In genomic region chr4:40256329-40256728, GRCh38 we compare ENCODE assay signal across 14 cellular contexts. TPM values are rescaled to one million over a fixed set of nuclear protein-coding genes. Genes with fewer than 3 reads are reported as not detected.
A peak's percentile ranks its signal among the peaks of the same experiment; 100 is the strongest.
DNase-seq lines count a peak whose midpoint lies in the region; ATAC-seq, FAIRE-seq and TF ChIP-seq lines count a peak whose summit lies in the region.
"Had no signal": no experiment of that assay in that cellular context is flagged by ENCODE, and none has a peak within 500 bp of the region (broad histone marks: within the 10 kb centered on the region; RNA-seq: fewer than 3 reads in every experiment).

No MANE protein-coding gene starts in this region.

- no peak for ATAC-seq in A549
- ATAC-seq in GM23338 = no peak
- ATAC-seq in activated CD8-positive, alpha-beta T cell treated with anti-CD3 and anti-CD28 coated beads for 36 hours = no peak
- ATAC-seq in foreskin keratinocyte = peak; percentile 56
- ATAC-seq in sciatic nerve = no peak

- no peaks in the 10 kb centered on the region for H3F3A ChIP-seq in GM23338 (replicated peaks; ENCODE audit: low read depth)

- WGBS in A549 (ENCODE audit: missing lambda C conversion rate) = 5% methylated on average over 2 of the region's 5 CpGs

- H3K4me3 ChIP-seq in A549 (no peak overlapping the region), GM23338 (no peak overlapping the region)
- H3K4me3 ChIP-seq: neural progenitor cell had no signal

- H3K27ac ChIP-seq in A549 (peak overlapping the region; percentile 89 to 92), GM23338 (ENCODE audit: low read depth) (no peak overlapping the region), foreskin keratinocyte (peak overlapping the region; percentile 84)
- H3K27ac ChIP-seq: neural progenitor cell had no signal

- POLR2A ChIA-PET in A549 (lab: Yijun Ruan, JAX) = interaction anchor here (1.5 kb wide), 1 partner anchor 200 kb away, joined by 4 read pairs; the partner anchor contains the start of gene N4BP2
- POLR2A ChIA-PET in activated CD8-positive, alpha-beta T cell treated with anti-CD3 and anti-CD28 coated beads for 36 hours (lab: Charles Lee) = interaction anchor here (0.7 to 5.1 kb wide), 12 partner anchors 9 to 200 kb away, joined by 3 to 24 read pairs (median 4); partner anchors contain the start of gene N4BP2

- H3K4me2 ChIP-seq in A549 (peak overlapping the region; percentile 70), GM23338 (no peak overlapping the region)
- H3K4me2 ChIP-seq: neural progenitor cell had no signal

- H3K27me3 ChIP-seq in GM23338 (ENCODE audit: insufficient read depth) = no peaks in the 10 kb centered on the region
- H3K27me3 ChIP-seq in foreskin keratinocyte = no peaks in the 10 kb centered on the region
- H3K27me3 ChIP-seq: neural progenitor cell had no signal

- intact Hi-C loops in activated CD8-positive, alpha-beta T cell treated with anti-CD3 and anti-CD28 coated beads for 36 hours (cut with micrococcal nuclease) = no loop called here
- intact Hi-C loops in sciatic nerve (cut with DNase I) = no loop called here

- TF ChIP-seq CTCF in A549 (IDR thresholded peaks at IDR 0.05) = no peak
- no peak for TF ChIP-seq CTCF in GM23338 (conservative IDR thresholded peaks at IDR 0.05; ENCODE audit: low read depth in 2 of 2)
- TF ChIP-seq CTCF in activated CD8-positive, alpha-beta T cell treated with anti-CD3 and anti-CD28 coated beads for 36 hours (IDR thresholded peaks at IDR 0.05) = no peak
- TF ChIP-seq CTCF in foreskin keratinocyte (conservative IDR thresholded peaks at IDR 0.05) = no peak
- TF ChIP-seq CTCF in chondrocyte (IDR thresholded peaks at IDR 0.05) = no peak

- peaks cover 1% of the 10 kb centered on the region; the same call in 1 of the 3 replicates for H3K9me3 Mint-ChIP-seq in GM23338
- H3K9me3 Mint-ChIP-seq in activated CD8-positive, alpha-beta T cell treated with anti-CD3 and anti-CD28 coated beads for 36 hours = no peaks in the 10 kb centered on the region
- H3K9me3 Mint-ChIP-seq in chondrocyte (ENCODE audit: low read depth) = peaks cover 2% of the 10 kb centered on the region

- H3K79me2 ChIP-seq in GM23338 (replicated peaks; ENCODE audit: insufficient read depth) = no peaks in the 10 kb centered on the region

- TF ChIP-seq POLR2A in A549 (IDR thresholded peaks at IDR 0.05; ENCODE audit: low read length) = no peak

- no peak for FAIRE-seq in A549 (lab: Jason Lieb, UNC)

- no peak for TF ChIP-seq EP300 in A549 (IDR thresholded peaks at IDR 0.05)

- TF ChIP-seq RAD21 in A549 (conservative IDR thresholded peaks at IDR 0.05 in 1 of 2, IDR thresholded peaks at IDR 0.05 in 1 of 2) = no peak

- no peaks in the 10 kb centered on the region for H3K9me3 ChIP-seq in A549

- CTCF ChIA-PET in A549 (lab: Yijun Ruan, JAX) = interaction anchor here (0.9 to 1.5 kb wide), 2 partner anchors 28 to 53 kb away, joined by 3 read pairs; no protein-coding TSS in a partner anchor
- CTCF ChIA-PET in activated CD8-positive, alpha-beta T cell treated with anti-CD3 and anti-CD28 coated beads for 36 hours (lab: Charles Lee) = interaction anchor here (0.7 to 1.3 kb wide), 7 partner anchors 9 to 61 kb away, joined by 3 to 5 read pairs (median 3); no protein-coding TSS in a partner anchor

- H3K4me1 ChIP-seq in A549 = peaks cover 57% of the 10 kb centered on the region
- 0 out of 2 replicates have a peak, but pooled peaks cover 5% of the 10 kb centered on the region for H3K4me1 ChIP-seq in GM23338 (ENCODE audit: insufficient read depth)
- H3K4me1 ChIP-seq in foreskin keratinocyte = peaks cover 43% of the 10 kb centered on the region

- peaks cover 18% of the 10 kb centered on the region; the same call in 2 of the 3 replicates for H3K4me1 Mint-ChIP-seq in GM23338
- peaks cover 77% of the 10 kb centered on the region for H3K4me1 Mint-ChIP-seq in activated CD8-positive, alpha-beta T cell treated with anti-CD3 and anti-CD28 coated beads for 36 hours (ENCODE audit: low read depth)
- H3K4me1 Mint-ChIP-seq in chondrocyte (ENCODE audit: low read depth) = peaks cover 17% of the 10 kb centered on the region

- no peak overlapping the region for H3K4me3 Mint-ChIP-seq in GM23338
- no peak overlapping the region for H3K4me3 Mint-ChIP-seq in activated CD8-positive, alpha-beta T cell treated with anti-CD3 and anti-CD28 coated beads for 36 hours
- no peak overlapping the region for H3K4me3 Mint-ChIP-seq in chondrocyte (ENCODE audit: unreplicated experiment)
- H3K4me3 Mint-ChIP-seq: neural progenitor cell had no signal

- H3K36me3 Mint-ChIP-seq in GM23338 (ENCODE audit: low read depth) (no peaks in the 10 kb centered on the region), chondrocyte (ENCODE audit: low read depth) (no peaks in the 10 kb centered on the region)
- peaks cover 2% of the 10 kb centered on the region for H3K36me3 Mint-ChIP-seq in activated CD8-positive, alpha-beta T cell treated with anti-CD3 and anti-CD28 coated beads for 36 hours (ENCODE audit: low read depth)
- H3K36me3 Mint-ChIP-seq: neural progenitor cell had no signal

- no peak overlapping the region for H3K27ac Mint-ChIP-seq in GM23338
- peak overlapping the region; percentile 82 for H3K27ac Mint-ChIP-seq in activated CD8-positive, alpha-beta T cell treated with anti-CD3 and anti-CD28 coated beads for 36 hours
- H3K27ac Mint-ChIP-seq in chondrocyte (ENCODE audit: unreplicated experiment) = no peak overlapping the region

- H4K20me1 ChIP-seq in GM23338 (replicated peaks; ENCODE audit: insufficient read depth) = no peaks in the 10 kb centered on the region

- DNase-seq in A549 (ENCODE audit: low read depth in 1 of 2, low spot score in 1 of 2) (no peak), GM23338 (ENCODE audit: low spot score) (no peak), foreskin keratinocyte (peak; percentile 84 to 93), hypothalamus (lab: John Stamatoyannopoulos, UW) (no peak), chondrocyte (ENCODE audit: low spot score) (no peak), sciatic nerve (ENCODE audit: low spot score) (no peak), NAMALWA (ENCODE audit: low spot score) (no peak)
- no peak for DNase-seq in activated CD8-positive, alpha-beta T cell treated with anti-CD3 and anti-CD28 coated beads for 36 hours
- DNase-seq: activated CD4-positive, alpha-beta T cell treated with anti-CD3 and anti-CD28 coated beads, Interleukin-2, amount 50 U/mL, for 48 hours; effector CD4-positive, alpha-beta T cell; glutamatergic neuron; NCI-H146 had no signal

- H2AFZ ChIP-seq in GM23338 = peak overlapping the region; percentile 76; the same call in 1 of the 2 replicates
- H2AFZ ChIP-seq: neural progenitor cell had no signal

- H3K27me3 Mint-ChIP-seq in GM23338 (ENCODE audit: insufficient read depth, low read depth, poor library complexity) (no peaks in the 10 kb centered on the region), chondrocyte (ENCODE audit: low read depth) (no peaks in the 10 kb centered on the region)
- no peaks in the 10 kb centered on the region for H3K27me3 Mint-ChIP-seq in activated CD8-positive, alpha-beta T cell treated with anti-CD3 and anti-CD28 coated beads for 36 hours

- H3K9me2 ChIP-seq in GM23338 (ENCODE audit: insufficient read depth) = no peaks in the 10 kb centered on the region

- no peaks in the 10 kb centered on the region for H3K36me3 ChIP-seq in GM23338 (ENCODE audit: insufficient read depth)
- H3K36me3 ChIP-seq: neural progenitor cell had no signal

TF ChIP-seq in A549, 52 proteins besides CTCF, POLR2A, EP300 and RAD21 (continues in another document):
- TF ChIP-seq TP53 (CRISPR knock-in tag; IDR thresholded peaks at IDR 0.05) (no peak), HDAC2 (IDR thresholded peaks at IDR 0.05) (no peak), ZFP36 (IDR thresholded peaks at IDR 0.05; ENCODE audit: borderline replicate concordance, partially characterized antibody) (no peak), KDM1A (IDR thresholded peaks at IDR 0.05; ENCODE audit: low read depth) (no peak), FOXS1 (CRISPR knock-in tag; IDR thresholded peaks at IDR 0.05) (no peak)
- TF ChIP-seq, protein P1, sequence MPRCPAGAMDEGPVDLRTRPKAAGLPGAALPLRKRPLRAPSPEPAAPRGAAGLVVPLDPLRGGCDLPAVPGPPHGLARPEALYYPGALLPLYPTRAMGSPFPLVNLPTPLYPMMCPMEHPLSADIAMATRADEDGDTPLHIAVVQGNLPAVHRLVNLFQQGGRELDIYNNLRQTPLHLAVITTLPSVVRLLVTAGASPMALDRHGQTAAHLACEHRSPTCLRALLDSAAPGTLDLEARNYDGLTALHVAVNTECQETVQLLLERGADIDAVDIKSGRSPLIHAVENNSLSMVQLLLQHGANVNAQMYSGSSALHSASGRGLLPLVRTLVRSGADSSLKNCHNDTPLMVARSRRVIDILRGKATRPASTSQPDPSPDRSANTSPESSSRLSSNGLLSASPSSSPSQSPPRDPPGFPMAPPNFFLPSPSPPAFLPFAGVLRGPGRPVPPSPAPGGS (IDR thresholded peaks at IDR 0.05) = no peak

TF ChIP-seq in GM23338, 12 proteins besides CTCF, POLR2A, EP300 and RAD21 (continues in another document):
- TF ChIP-seq NANOG (IDR thresholded peaks at IDR 0.05; ENCODE audit: borderline replicate concordance) = no peak
- no peak for TF ChIP-seq JUNB (IDR thresholded peaks at IDR 0.05; ENCODE audit: unreplicated experiment)
- TF ChIP-seq POLR2AphosphoS5 (IDR thresholded peaks at IDR 0.05; ENCODE audit: low read depth) = no peak

RNA-seq across cellular contexts. Expression of gene RHOH, which starts 59.5 kb away (rescaled TPM):
- polyA plus RNA-seq in A549 (2011; rRNA removed) (0.26 and 0.33 TPM in 2 replicates), A549 (2017; fragmentation: RNase III; extraction: RNeasy Plus Mini Kit Qiagen cat#74134 plus additional on column Dnase treatment) (0.07 to 0.08 TPM in 2 of 3 replicates, not detected in the other), GM23338 (2016; fragmentation: Nextera tagmentation; extraction: Ambion mirVana) (1.8 and 2.2 TPM in 2 replicates), foreskin keratinocyte (not detected in 2 replicates)
- 0.06 and 0.11 TPM in 2 replicates for polyA plus RNA-seq in A549 (2012; cell fraction: cytosol; rRNA removed)
- 0.17 and 0.34 TPM in 2 replicates for polyA plus RNA-seq in A549 (2012; cell fraction: nucleus; rRNA removed)
- polyA minus RNA-seq in A549 (2011; rRNA and poly(A)+ RNA removed) = 0.33 and 0.39 TPM in 2 replicates
- 2.7 and 3.7 TPM in 2 replicates for total RNA-seq in GM23338 (2014; rRNA removed; shearing (Covaris generic))
- total RNA-seq in activated CD8-positive, alpha-beta T cell treated with anti-CD3 and anti-CD28 coated beads for 36 hours = 100 to 1,000 TPM; 121 to 126 TPM
- total RNA-seq in foreskin keratinocyte (not detected in 2 replicates), chondrocyte (not detected in 3 replicates), sciatic nerve (2.5 TPM)
- polyA plus RNA-seq: BJ had no signal

Comparison
In these comparisons a context has a peak if more than half of its experiments do, and no peak if none do; other contexts are left out.
1. DNase-seq: peak in foreskin keratinocyte (2 of 2); none in A549 (0 of 2), GM23338 (single experiment), activated CD8-positive, alpha-beta T cell treated with anti-CD3 and anti-CD28 coated beads for 36 hours (single experiment), hypothalamus (0 of 51), chondrocyte (single experiment), sciatic nerve (single experiment) and NAMALWA (single experiment).
2. RNA of gene RHOH, which starts 59.5 kb away (total RNA-seq): 121 to 126 TPM in activated CD8-positive, alpha-beta T cell treated with anti-CD3 and anti-CD28 coated beads for 36 hours; 2.7 to 3.7 TPM in GM23338, 2.5 TPM in sciatic nerve (single experiment), not detected in foreskin keratinocyte and not detected in chondrocyte; every median in the first group is over 10 times any median in the second.